ENCODE assay signal across 8 cellular contexts in genomic region chr4:7101692-7102515, GRCh38. TPM values are rescaled to one million over a fixed set of nuclear protein-coding genes. Genes with fewer than 3 reads are reported as not detected.
A peak's percentile ranks its signal among the peaks of the same experiment; 100 is the strongest.
DNase-seq lines count a peak whose midpoint lies in the region; ATAC-seq and TF ChIP-seq lines count a peak whose summit lies in the region.

No MANE protein-coding gene starts in this region.

- peak overlapping the region; percentile 72 for H3K4me3 ChIP-seq in upper lobe of right lung

- H3K9me3 Mint-ChIP-seq in activated naive CD4-positive, alpha-beta T cell treated with anti-CD3 and anti-CD28 coated beads for 36 hours = no peaks in the 10 kb centered on the region

- H3K27me3 ChIP-seq in upper lobe of right lung = no peaks in the 10 kb centered on the region

- no peak overlapping the region for H3K27ac ChIP-seq in upper lobe of right lung

- ATAC-seq in GM21447 (IDR thresholded peaks at IDR 0.05; ENCODE audit: unreplicated experiment) (peak; percentile 72), omental fat pad (ENCODE audit: low FRiP score) (peak; percentile 73), upper lobe of right lung (peak; percentile 84)

- peak; percentile 80 for DNase-seq in D341Med (ENCODE audit: low spot score)
- peak; percentile 84 for DNase-seq in HuH-7.5 (ENCODE audit: low spot score)
- peak; percentile 82 for DNase-seq in RKO (ENCODE audit: low spot score)
- peak; percentile 79 for DNase-seq in activated naive CD4-positive, alpha-beta T cell treated with anti-CD3 and anti-CD28 coated beads for 36 hours
- DNase-seq in germinal center (ENCODE audit: low spot score) = peak; percentile 76
- peak; percentile 33 for DNase-seq in omental fat pad (ENCODE audit: low spot score)
- DNase-seq in upper lobe of right lung = peak; percentile 86

- peaks cover 21% of the 10 kb centered on the region for H3K4me1 ChIP-seq in upper lobe of right lung

- CTCF ChIA-PET in activated naive CD4-positive, alpha-beta T cell treated with anti-CD3 and anti-CD28 coated beads for 36 hours (lab: Charles Lee) = interaction anchor here (0.7 to 2.8 kb wide), 21 partner anchors 9 to 693 kb away, joined by 3 to 22 read pairs (median 4); partner anchors contain the start of genes GRPEL1 and TADA2B

- peak overlapping the region; percentile 90 for H3K4me3 Mint-ChIP-seq in activated naive CD4-positive, alpha-beta T cell treated with anti-CD3 and anti-CD28 coated beads for 36 hours

- H3K36me3 Mint-ChIP-seq in activated naive CD4-positive, alpha-beta T cell treated with anti-CD3 and anti-CD28 coated beads for 36 hours (ENCODE audit: low read depth) = peaks cover 2% of the 10 kb centered on the region

- intact Hi-C loops in activated naive CD4-positive, alpha-beta T cell treated with anti-CD3 and anti-CD28 coated beads for 36 hours (cut with micrococcal nuclease) = loop anchor here (1.0 to 2.0 kb wide), 3 partner anchors 59 to 462 kb away; partner anchors contain the start of genes MRFAP1 and TADA2B
- intact Hi-C loops in upper lobe of right lung (cut with DNase I) = no loop called here

- H3K27ac Mint-ChIP-seq in activated naive CD4-positive, alpha-beta T cell treated with anti-CD3 and anti-CD28 coated beads for 36 hours = no peak overlapping the region

- no peaks in the 10 kb centered on the region for H3K9me3 ChIP-seq in upper lobe of right lung

- H3K4me1 Mint-ChIP-seq in activated naive CD4-positive, alpha-beta T cell treated with anti-CD3 and anti-CD28 coated beads for 36 hours (ENCODE audit: low read depth) = peaks cover 8% of the 10 kb centered on the region

- TF ChIP-seq CTCF in omental fat pad (IDR thresholded peaks at IDR 0.05) (peak in 1 of 3 donors; percentile 47), upper lobe of right lung (IDR thresholded peaks at IDR 0.05) (peak; percentile 74)

- H3K27me3 Mint-ChIP-seq in activated naive CD4-positive, alpha-beta T cell treated with anti-CD3 and anti-CD28 coated beads for 36 hours (ENCODE audit: low read depth) = no peaks in the 10 kb centered on the region

- no peaks in the 10 kb centered on the region for H3K36me3 ChIP-seq in upper lobe of right lung

RNA-seq across cellular contexts. Expression of gene GRPEL1, which starts 34.0 kb away (rescaled TPM):
- 10 to 100 TPM; 53.7 to 53.9 TPM for total RNA-seq in activated naive CD4-positive, alpha-beta T cell treated with anti-CD3 and anti-CD28 coated beads for 36 hours
- total RNA-seq in omental fat pad = 10 to 100 TPM; 25.4 to 62.1 (median 33.8) TPM
- 27.8 TPM for total RNA-seq in upper lobe of right lung

RNA-seq across cellular contexts. Expression of gene TADA2B, which starts 58.7 kb away (rescaled TPM):
- 1 to 10 TPM; 8.2 to 9.9 TPM for total RNA-seq in activated naive CD4-positive, alpha-beta T cell treated with anti-CD3 and anti-CD28 coated beads for 36 hours
- total RNA-seq in omental fat pad (10 to 100 TPM; 12.2 to 20.5 (median 16.5) TPM), upper lobe of right lung (23.2 TPM)

Comparison
In these comparisons a context has a peak if more than half of its experiments do, and no peak if none do; other contexts are left out.
1. DNase-seq: peak in every context shown above with its lines; median percentile 86 in upper lobe of right lung; 84 in HuH-7.5; 82 in RKO; 80 in D341Med; 79 in activated naive CD4-positive, alpha-beta T cell treated with anti-CD3 and anti-CD28 coated beads for 36 hours; 76 in germinal center; 33 in omental fat pad.